In genomic region chr3:141797167-141797773, GRCh38 we compare ENCODE assay signal across 8 cellular contexts. TPM values are rescaled to one million over a fixed set of nuclear protein-coding genes. Genes with fewer than 3 reads are reported as not detected.
DNase-seq lines count a peak whose midpoint lies in the region; ATAC-seq and TF ChIP-seq lines count a peak whose summit lies in the region.

No MANE protein-coding gene starts in this region.

- peaks cover 41% of the 10 kb centered on the region for H3K4me1 Mint-ChIP-seq in activated naive CD8-positive, alpha-beta T cell treated with anti-CD3 and anti-CD28 coated beads, Interleukin-2, amount 10 ng/mL, durations not matched to agents 7 days and 5 days

- H3K36me3 Mint-ChIP-seq in activated naive CD8-positive, alpha-beta T cell treated with anti-CD3 and anti-CD28 coated beads, Interleukin-2, amount 10 ng/mL, durations not matched to agents 7 days and 5 days: peaks cover 2% of the 10 kb centered on the region

- peaks cover 3% of the 10 kb centered on the region for H3K9me3 Mint-ChIP-seq in activated naive CD8-positive, alpha-beta T cell treated with anti-CD3 and anti-CD28 coated beads, Interleukin-2, amount 10 ng/mL, durations not matched to agents 7 days and 5 days

- peaks cover 2% of the 10 kb centered on the region for H3K27me3 Mint-ChIP-seq in activated naive CD8-positive, alpha-beta T cell treated with anti-CD3 and anti-CD28 coated beads, Interleukin-2, amount 10 ng/mL, durations not matched to agents 7 days and 5 days

- DNase-seq in GM19238 (ENCODE audit: insufficient read length, low spot score) (peak; percentile 20), NCI-H1092 treated with DMSO at 0.1 percent for 48 hours (lab: John Stamatoyannopoulos, UW) (peak; percentile 33), right atrium auricular region (ENCODE audit: low spot score) (peak; percentile 70), pons (ENCODE audit: low spot score) (peak; percentile 40), cortex of kidney (lab: John Stamatoyannopoulos, UW) (no peak), HEK293T (ENCODE audit: extremely low spot score) (no peak)
- DNase-seq in activated naive CD8-positive, alpha-beta T cell treated with anti-CD3 and anti-CD28 coated beads, Interleukin-2, amount 10 ng/mL, durations not matched to agents 7 days and 5 days: peak; percentile 71

- POLR2A ChIA-PET in activated naive CD8-positive, alpha-beta T cell treated with anti-CD3 and anti-CD28 coated beads, Interleukin-2, amount 10 ng/mL, durations not matched to agents 7 days and 5 days (lab: Charles Lee): interaction anchor here (0.6 to 2.9 kb wide), 9 partner anchors 9 to 711 kb away, joined by 3 to 25 read pairs (median 4); partner anchors contain the start of genes ATP1B3, GRK7 and RNF7
- POLR2A ChIA-PET in HEK293T (lab: Yijun Ruan, JAX): no interaction called here

- CTCF ChIA-PET in HEK293T (lab: Yijun Ruan, JAX): no interaction called here

- H3K9me3 ChIP-seq in right atrium auricular region: no peaks in the 10 kb centered on the region

- ATAC-seq in activated naive CD8-positive, alpha-beta T cell treated with anti-CD3 and anti-CD28 coated beads, Interleukin-2, amount 10 ng/mL, durations not matched to agents 7 days and 5 days (ENCODE audit: low read depth): peak; percentile 39
- no peak for ATAC-seq in HG02798 (IDR thresholded peaks at IDR 0.05; ENCODE audit: poor library complexity, unreplicated experiment)

- peak overlapping the region; percentile 74 to 76 for H3K27ac ChIP-seq in right atrium auricular region

- peak overlapping the region; percentile 90 for H3K4me3 Mint-ChIP-seq in activated naive CD8-positive, alpha-beta T cell treated with anti-CD3 and anti-CD28 coated beads, Interleukin-2, amount 10 ng/mL, durations not matched to agents 7 days and 5 days

- H3K27ac Mint-ChIP-seq in activated naive CD8-positive, alpha-beta T cell treated with anti-CD3 and anti-CD28 coated beads, Interleukin-2, amount 10 ng/mL, durations not matched to agents 7 days and 5 days: peak overlapping the region; percentile 98

- H3K36me3 ChIP-seq in right atrium auricular region: no peaks in the 10 kb centered on the region

- peaks cover 0 to 20% of the 10 kb centered on the region in 2 donors for H3K4me1 ChIP-seq in right atrium auricular region

- no peaks in the 10 kb centered on the region for H3K27me3 ChIP-seq in right atrium auricular region

- peak overlapping the region; percentile 20 to 47 for H3K4me3 ChIP-seq in right atrium auricular region

- peak in 1 of 2 donors; percentile 11 for TF ChIP-seq CTCF in right atrium auricular region (IDR thresholded peaks at IDR 0.05)

TF ChIP-seq in HEK293T, 16 proteins besides CTCF, POLR2A, EP300 and RAD21:
- TF ChIP-seq TARDBP (IDR thresholded peaks at IDR 0.05) (no peak), HDGF (IDR thresholded peaks at IDR 0.05; ENCODE audit: borderline replicate concordance) (no peak), PKNOX1 (IDR thresholded peaks at IDR 0.05) (no peak), CTBP1 (IDR thresholded peaks at IDR 0.05; ENCODE audit: borderline replicate concordance) (no peak), BHLHE40 (IDR thresholded peaks at IDR 0.05; ENCODE audit: borderline replicate concordance) (no peak), FOXA1 (IDR thresholded peaks at IDR 0.05) (no peak), SP1 (IDR thresholded peaks at IDR 0.05) (no peak), L3MBTL2 (conservative IDR thresholded peaks at IDR 0.05) (no peak), ARNT (IDR thresholded peaks at IDR 0.05) (no peak), ELF4 (IDR thresholded peaks at IDR 0.05) (no peak), NFRKB (IDR thresholded peaks at IDR 0.05) (no peak), LEF1 (IDR thresholded peaks at IDR 0.05; ENCODE audit: borderline replicate concordance) (no peak), FOXK2 (IDR thresholded peaks at IDR 0.05) (no peak), FOXM1 (IDR thresholded peaks at IDR 0.05; ENCODE audit: borderline replicate concordance) (no peak), SUZ12 (IDR thresholded peaks at IDR 0.05) (no peak), ZNF384 (IDR thresholded peaks at IDR 0.05) (no peak)

RNA-seq across cellular contexts. Expression of gene GRK7, which starts 34.1 kb away (rescaled TPM):
- not detected for total RNA-seq in activated naive CD8-positive, alpha-beta T cell treated with anti-CD3 and anti-CD28 coated beads, Interleukin-2, amount 10 ng/mL, durations not matched to agents 7 days and 5 days
- under 1 TPM in 1 of 2 donors, not detected in 1; 0.12 TPM for total RNA-seq in right atrium auricular region

RNA-seq across cellular contexts. Expression of gene RNF7, which starts 59.2 kb away (rescaled TPM):
- total RNA-seq in activated naive CD8-positive, alpha-beta T cell treated with anti-CD3 and anti-CD28 coated beads, Interleukin-2, amount 10 ng/mL, durations not matched to agents 7 days and 5 days: 10 to 100 TPM; 52.5 to 53.9 TPM
- 10 to 100 TPM; 64.9 to 81.2 TPM for total RNA-seq in right atrium auricular region

Comparison
In these comparisons a context has a peak if more than half of its experiments do, and no peak if none do; other contexts are left out.
1. DNase-seq: peak in GM19238 (single experiment), NCI-H1092 treated with DMSO at 0.1 percent for 48 hours (single experiment), activated naive CD8-positive, alpha-beta T cell treated with anti-CD3 and anti-CD28 coated beads, Interleukin-2, amount 10 ng/mL, durations not matched to agents 7 days and 5 days (single experiment), right atrium auricular region (single experiment) and pons (single experiment); none in cortex of kidney (single experiment) and HEK293T (single experiment).